ENCODE assay signal across 14 cellular contexts in genomic region chr3:116423365-116423764, GRCh38. TPM values are rescaled to one million over a fixed set of nuclear protein-coding genes. Genes with fewer than 3 reads are reported as not detected.
A peak's percentile ranks its signal among the peaks of the same experiment; 100 is the strongest.
DNase-seq lines count a peak whose midpoint lies in the region; ATAC-seq and TF ChIP-seq lines count a peak whose summit lies in the region.
"Had no signal": no experiment of that assay in that cellular context is flagged by ENCODE, and none has a peak within 500 bp of the region (broad histone marks: within the 10 kb centered on the region; RNA-seq: fewer than 3 reads in every experiment).

No MANE protein-coding gene starts in this region.

- H2BK5ac ChIP-seq in neuronal stem cell (ENCODE audit: low read length) = no peak overlapping the region

- no peaks in the 10 kb centered on the region for H3K79me1 ChIP-seq in neuronal stem cell (ENCODE audit: low read depth, low read length)

- H3K27me3 ChIP-seq in neuronal stem cell (ENCODE audit: control insufficient read depth in 3 of 3, insufficient read depth in 3 of 3, low read depth in 1 of 3, low read length in 3 of 3) (no peaks in the 10 kb centered on the region), SJCRH30 (no peaks in the 10 kb centered on the region), esophagus squamous epithelium (no peaks in the 10 kb centered on the region)
- H3K27me3 ChIP-seq in CD4-positive, alpha-beta memory T cell (ENCODE audit: insufficient read depth, low read length) = no peaks in the 10 kb centered on the region

- no peak overlapping the region for H3K14ac ChIP-seq in neuronal stem cell (ENCODE audit: low read length)

- H3K4me1 ChIP-seq in neuronal stem cell (ENCODE audit: control insufficient read depth in 2 of 2, insufficient read depth in 1 of 2, low read depth in 1 of 2, low read length in 2 of 2) = peaks cover 2 to 16% of the 10 kb centered on the region in 2 donors
- no peaks in the 10 kb centered on the region for H3K4me1 ChIP-seq in SJCRH30
- H3K4me1 ChIP-seq in CD4-positive, alpha-beta memory T cell (ENCODE audit: insufficient read depth, low read length) = no peaks in the 10 kb centered on the region
- H3K4me1 ChIP-seq in esophagus squamous epithelium = no peaks in the 10 kb centered on the region

- no peak overlapping the region for H2BK15ac ChIP-seq in neuronal stem cell (ENCODE audit: low read length)

- H3K36me3 Mint-ChIP-seq in CD4-positive, alpha-beta memory T cell = no peaks in the 10 kb centered on the region

- no peak for TF ChIP-seq CTCF in esophagus squamous epithelium (IDR thresholded peaks at IDR 0.05)

- H3K4me2 ChIP-seq in neuronal stem cell (ENCODE audit: insufficient read depth, low read length, poor library complexity, severe bottlenecking) = no peak overlapping the region

- no peak overlapping the region for H2BK12ac ChIP-seq in neuronal stem cell (ENCODE audit: low read length)

- DNase-seq in Daoy (ENCODE audit: low read depth) (peak; percentile 20), NCI-H2171 (lab: John Stamatoyannopoulos, UW) (peak; percentile 54), epidermal melanocyte (ENCODE audit: insufficient read length, low spot score) (peak; percentile 30), neuronal stem cell (ENCODE audit: low spot score) (peak; percentile 62), SJCRH30 (no peak), esophagus squamous epithelium (lab: John Stamatoyannopoulos, UW) (no peak)
- no peak for DNase-seq in CD4-positive, alpha-beta memory T cell
- DNase-seq: activated CD4-positive, alpha-beta T cell treated with anti-CD3 and anti-CD28 coated beads for 48 hours; activated effector memory CD4-positive, alpha-beta T cell treated with Interleukin-2 at 50 U/mL for 16 hours; cortex of kidney; NCI-H1417 treated with DMSO at 0.1 percent for 48 hours had no signal

- H3K27ac ChIP-seq in neuronal stem cell (replicated peaks; ENCODE audit: low read length) (peak overlapping the region; percentile 48), SJCRH30 (no peak overlapping the region), esophagus squamous epithelium (no peak overlapping the region)
- no peak overlapping the region for H3K27ac ChIP-seq in CD4-positive, alpha-beta memory T cell (ENCODE audit: low read depth, low read length)

- POLR2A ChIA-PET in CD4-positive, alpha-beta memory T cell (lab: Charles Lee; ENCODE audit: partially characterized antibody) = no interaction called here

- H3K36me3 ChIP-seq in neuronal stem cell (replicated peaks in 1 of 2; ENCODE audit: control insufficient read depth in 2 of 2, insufficient read depth in 2 of 2, low read length in 2 of 2) (no peaks in the 10 kb centered on the region), SJCRH30 (no peaks in the 10 kb centered on the region), esophagus squamous epithelium (no peaks in the 10 kb centered on the region)
- no peaks in the 10 kb centered on the region for H3K36me3 ChIP-seq in CD4-positive, alpha-beta memory T cell (ENCODE audit: insufficient read depth, low read length)

- no peak overlapping the region for H3K4ac ChIP-seq in neuronal stem cell (ENCODE audit: low read length)

- no peak overlapping the region for H3K9ac ChIP-seq in neuronal stem cell (ENCODE audit: low read depth, low read length, poor library complexity)

- H2BK120ac ChIP-seq in neuronal stem cell (ENCODE audit: low read depth, low read length) = no peak overlapping the region

- H2AK5ac ChIP-seq in neuronal stem cell (ENCODE audit: low read depth, low read length) = no peak overlapping the region

- TF ChIP-seq POLR2A in esophagus squamous epithelium (IDR thresholded peaks at IDR 0.05) = no peak

- H3K4me3 Mint-ChIP-seq in CD4-positive, alpha-beta memory T cell = no peak overlapping the region
- H3K4me3 Mint-ChIP-seq: stimulated activated naive CD8-positive, alpha-beta T cell treated with anti-CD3 and anti-CD28 coated beads, Interleukin-15, Interleukin-2, amounts not matched to agents 100 ng/mL and 50 ng/mL, for 24 hours had no signal

- no peak overlapping the region for H3K18ac ChIP-seq in neuronal stem cell (ENCODE audit: low read length)

- peaks cover 0 to 9% (median 6%) of the 10 kb centered on the region in 8 donors for H3K9me3 Mint-ChIP-seq in CD4-positive, alpha-beta memory T cell

- no peaks in the 10 kb centered on the region for H3K4me1 Mint-ChIP-seq in CD4-positive, alpha-beta memory T cell

- no CpG with 5 or more reads among the region's 3 CpGs for WGBS in neuronal stem cell (ENCODE audit: extremely low coverage in 2 of 2, insufficient read length in 2 of 2, insufficient replicate concordance in 1 of 2), 2 donors
- WGBS in esophagus squamous epithelium, 2 donors = 12 to 20% methylated on average over 3 of the region's 3 CpGs

- H3K23ac ChIP-seq in neuronal stem cell (ENCODE audit: low read depth, low read length, poor library complexity) = no peak overlapping the region

- no peak overlapping the region for H3K27ac Mint-ChIP-seq in CD4-positive, alpha-beta memory T cell
- H3K27ac Mint-ChIP-seq: stimulated activated naive CD8-positive, alpha-beta T cell treated with anti-CD3 and anti-CD28 coated beads, Interleukin-15, Interleukin-2, amounts not matched to agents 100 ng/mL and 50 ng/mL, for 24 hours had no signal

- no peak overlapping the region for H4K91ac ChIP-seq in neuronal stem cell (ENCODE audit: low read depth, low read length, poor library complexity)

- H3K9me3 ChIP-seq in neuronal stem cell (replicated peaks in 1 of 2; ENCODE audit: control insufficient read depth in 2 of 2, insufficient read depth in 1 of 2, low read depth in 1 of 2, low read length in 2 of 2) = no peaks in the 10 kb centered on the region
- no peaks in the 10 kb centered on the region for H3K9me3 ChIP-seq in SJCRH30 (replicated peaks)
- no peaks in the 10 kb centered on the region for H3K9me3 ChIP-seq in CD4-positive, alpha-beta memory T cell (ENCODE audit: control insufficient read depth in 1 of 2, low read length in 2 of 2)
- H3K9me3 ChIP-seq in esophagus squamous epithelium = no peaks in the 10 kb centered on the region

- no peak overlapping the region for H4K8ac ChIP-seq in neuronal stem cell (ENCODE audit: low read depth, low read length)

- no peak for ATAC-seq in GM21360 (IDR thresholded peaks at IDR 0.05; ENCODE audit: unreplicated experiment)

- CTCF ChIA-PET in CD4-positive, alpha-beta memory T cell (lab: Charles Lee; ENCODE audit: partially characterized antibody) = no interaction called here

- H2AFZ ChIP-seq in neuronal stem cell (ENCODE audit: low read length) = peak overlapping the region; percentile 62

- intact Hi-C loops in CD4-positive, alpha-beta memory T cell (cut with micrococcal nuclease) = no loop called here
- intact Hi-C loops in esophagus squamous epithelium (cut with DNase I) = no loop called here

- H3K4me3 ChIP-seq in neuronal stem cell (ENCODE audit: low read length in 2 of 2) = no peak overlapping the region
- no peak overlapping the region for H3K4me3 ChIP-seq in SJCRH30
- H3K4me3 ChIP-seq in CD4-positive, alpha-beta memory T cell (ENCODE audit: low read length in 2 of 2) = no peak overlapping the region
- no peak overlapping the region for H3K4me3 ChIP-seq in esophagus squamous epithelium

- H3K27me3 Mint-ChIP-seq in CD4-positive, alpha-beta memory T cell = no peaks in the 10 kb centered on the region
- H3K27me3 Mint-ChIP-seq: stimulated activated naive CD8-positive, alpha-beta T cell treated with anti-CD3 and anti-CD28 coated beads, Interleukin-15, Interleukin-2, amounts not matched to agents 100 ng/mL and 50 ng/mL, for 24 hours had no signal

RNA-seq across cellular contexts. Expression of gene LSAMP, which starts 21.9 kb away (rescaled TPM):
- 7.1 and 17.6 TPM in 2 replicates for total RNA-seq in Daoy (2014; rRNA removed; shearing (Covaris generic))
- 13.2 TPM for polyA plus RNA-seq in neuronal stem cell (2013, experiment 1 of 2)
- polyA plus RNA-seq in neuronal stem cell (2013, experiment 2 of 2) = 13.7 TPM
- total RNA-seq in SJCRH30 (2014; rRNA removed; shearing (Covaris generic)) = under 0.01 and 0.02 TPM in 2 replicates
- total RNA-seq in CD4-positive, alpha-beta memory T cell = not detected
- not detected for polyA plus RNA-seq in CD4-positive, alpha-beta memory T cell
- total RNA-seq in esophagus squamous epithelium = 1 to 10 TPM in 2 of 4 donors, under 1 TPM in 2; 0.30 to 5.5 (median 1.4) TPM
- total RNA-seq: mononuclear cell had no signal

Comparison
In these comparisons a context has a peak if more than half of its experiments do, and no peak if none do; other contexts are left out.
1. DNase-seq: peak in Daoy (single experiment), NCI-H2171 (single experiment), epidermal melanocyte (single experiment) and neuronal stem cell (single experiment); none in SJCRH30 (0 of 2), CD4-positive, alpha-beta memory T cell (0 of 5) and esophagus squamous epithelium (single experiment).